ENCODE assay signal across 13 cellular contexts in the genomic region with DNA sequence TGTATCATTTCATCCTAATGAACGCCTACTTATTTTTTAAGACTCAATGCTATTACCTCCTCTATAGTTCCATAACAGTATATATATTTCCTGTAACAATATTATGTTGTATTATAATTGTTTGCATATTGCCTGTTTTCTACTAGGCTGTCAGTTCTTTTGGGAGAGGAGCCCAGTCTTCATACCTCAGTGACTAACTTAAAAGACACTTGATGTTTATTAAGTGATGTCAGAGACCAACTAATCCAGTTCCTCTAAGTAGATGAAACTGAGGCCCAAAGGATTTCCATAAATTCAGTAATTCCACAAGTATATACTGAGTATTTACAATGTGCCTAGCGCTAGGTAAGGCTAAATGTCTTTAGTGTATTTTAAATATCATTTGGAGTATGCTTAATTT. TPM values are rescaled to one million over a fixed set of nuclear protein-coding genes. Genes with fewer than 3 reads are reported as not detected.
DNase-seq lines count a peak whose midpoint lies in the region; TF ChIP-seq lines count a peak whose summit lies in the region.
"Had no signal": no experiment of that assay in that cellular context is flagged by ENCODE, and none has a peak within 500 bp of the region (broad histone marks: within the 10 kb centered on the region; RNA-seq: fewer than 3 reads in every experiment).

No MANE protein-coding gene starts in this region.

- no peaks in the 10 kb centered on the region for H3K36me3 ChIP-seq in OCI-LY1 (ENCODE audit: insufficient read depth, low read length)
- H3K36me3 ChIP-seq: ascending aorta, Peyer's patch had no signal

- peaks cover 6% of the 10 kb centered on the region for H3K36me3 Mint-ChIP-seq in activated CD4-positive, alpha-beta T cell treated with anti-CD3 and anti-CD28 coated beads, Interleukin-2, amount 10 ng/mL, durations not matched to agents 7 days and 5 days (ENCODE audit: low read depth)
- no peaks in the 10 kb centered on the region for H3K36me3 Mint-ChIP-seq in activated CD4-positive, alpha-beta T cell treated with anti-CD3 and anti-CD28 coated beads, Interleukin-2, amount 10 ng/mL, durations not matched to agents 24 days and 14 days (ENCODE audit: low read depth)

- CTCF ChIA-PET in activated CD4-positive, alpha-beta T cell treated with anti-CD3 and anti-CD28 coated beads, Interleukin-2, amount 10 ng/mL, durations not matched to agents 7 days and 5 days (lab: Charles Lee): interaction anchor here (1.2 to 1.5 kb wide), 2 partner anchors 14 to 61 kb away, joined by 3 read pairs; no protein-coding TSS in a partner anchor

- no peaks in the 10 kb centered on the region for H3K9me2 ChIP-seq in OCI-LY1 (ENCODE audit: low read depth, low read length)

- no peaks in the 10 kb centered on the region for H3K9me3 Mint-ChIP-seq in activated CD4-positive, alpha-beta T cell treated with anti-CD3 and anti-CD28 coated beads, Interleukin-2, amount 10 ng/mL, durations not matched to agents 7 days and 5 days
- no peaks in the 10 kb centered on the region for H3K9me3 Mint-ChIP-seq in activated CD4-positive, alpha-beta T cell treated with anti-CD3 and anti-CD28 coated beads, Interleukin-2, amount 10 ng/mL, durations not matched to agents 24 days and 14 days
- H3K9me3 Mint-ChIP-seq: activated T-cell treated with anti-CD3 and anti-CD28 coated beads, Interleukin-2, amount 50 U/mL, for 4 hours had no signal

- H2AFZ ChIP-seq in OCI-LY1 (ENCODE audit: low read length): no peak overlapping the region

- peak overlapping the region; percentile 93 for H3K27ac Mint-ChIP-seq in activated CD4-positive, alpha-beta T cell treated with anti-CD3 and anti-CD28 coated beads, Interleukin-2, amount 10 ng/mL, durations not matched to agents 7 days and 5 days
- H3K27ac Mint-ChIP-seq in activated CD4-positive, alpha-beta T cell treated with anti-CD3 and anti-CD28 coated beads, Interleukin-2, amount 10 ng/mL, durations not matched to agents 24 days and 14 days: no peak overlapping the region

- H4K20me1 ChIP-seq in OCI-LY1 (ENCODE audit: insufficient read depth, low read length): no peaks in the 10 kb centered on the region

- no peaks in the 10 kb centered on the region for H3K27me3 Mint-ChIP-seq in activated CD4-positive, alpha-beta T cell treated with anti-CD3 and anti-CD28 coated beads, Interleukin-2, amount 10 ng/mL, durations not matched to agents 7 days and 5 days
- H3K27me3 Mint-ChIP-seq in activated CD4-positive, alpha-beta T cell treated with anti-CD3 and anti-CD28 coated beads, Interleukin-2, amount 10 ng/mL, durations not matched to agents 24 days and 14 days: no peaks in the 10 kb centered on the region

- peak overlapping the region; percentile 71 for H3K27ac ChIP-seq in OCI-LY1 (ENCODE audit: low read depth, low read length, poor library complexity, severe bottlenecking)
- H3K27ac ChIP-seq: ascending aorta had no signal

- H3K79me2 ChIP-seq in OCI-LY1 (ENCODE audit: insufficient read depth, low read length): no peaks in the 10 kb centered on the region

- intact Hi-C loops in activated CD4-positive, alpha-beta T cell treated with anti-CD3 and anti-CD28 coated beads, Interleukin-2, amount 10 ng/mL, durations not matched to agents 24 days and 14 days (cut with micrococcal nuclease): no loop called here

- H3K4me1 ChIP-seq in OCI-LY1 (ENCODE audit: insufficient read depth, low read length, severe bottlenecking): peaks cover 35% of the 10 kb centered on the region

- H3K4me2 ChIP-seq in OCI-LY1 (ENCODE audit: low read length): no peak overlapping the region
- H3K4me2 ChIP-seq: smooth muscle cell had no signal

- no peak overlapping the region for H3K9ac ChIP-seq in OCI-LY1 (ENCODE audit: low read length)

- H3K27me3 ChIP-seq in OCI-LY1 (ENCODE audit: insufficient read depth, low read length): no peaks in the 10 kb centered on the region
- H3K27me3 ChIP-seq: ascending aorta, Peyer's patch had no signal

- POLR2A ChIA-PET in activated CD4-positive, alpha-beta T cell treated with anti-CD3 and anti-CD28 coated beads, Interleukin-2, amount 10 ng/mL, durations not matched to agents 7 days and 5 days (lab: Charles Lee): no interaction called here

- H3K9me3 ChIP-seq in OCI-LY1 (ENCODE audit: low read length): no peaks in the 10 kb centered on the region
- H3K9me3 ChIP-seq: ascending aorta, Peyer's patch had no signal

- H3K4me1 Mint-ChIP-seq in activated CD4-positive, alpha-beta T cell treated with anti-CD3 and anti-CD28 coated beads, Interleukin-2, amount 10 ng/mL, durations not matched to agents 7 days and 5 days: peaks cover 78% of the 10 kb centered on the region
- peaks cover 55% of the 10 kb centered on the region for H3K4me1 Mint-ChIP-seq in activated CD4-positive, alpha-beta T cell treated with anti-CD3 and anti-CD28 coated beads, Interleukin-2, amount 10 ng/mL, durations not matched to agents 24 days and 14 days

- H3K4me3 Mint-ChIP-seq in activated CD4-positive, alpha-beta T cell treated with anti-CD3 and anti-CD28 coated beads, Interleukin-2, amount 10 ng/mL, durations not matched to agents 7 days and 5 days: no peak overlapping the region
- H3K4me3 Mint-ChIP-seq in activated CD4-positive, alpha-beta T cell treated with anti-CD3 and anti-CD28 coated beads, Interleukin-2, amount 10 ng/mL, durations not matched to agents 24 days and 14 days: no peak overlapping the region

- TF ChIP-seq CTCF in OCI-LY1 (IDR thresholded peaks at IDR 0.05; ENCODE audit: low read length) (no peak), epithelial cell of esophagus (IDR thresholded peaks at IDR 0.05; ENCODE audit: insufficient read depth, low read depth, low read length, missing control alignments) (no peak)

- no peak overlapping the region for H3K4me3 ChIP-seq in OCI-LY1 (ENCODE audit: low read depth, low read length, poor library complexity, severe bottlenecking)
- no peak overlapping the region for H3K4me3 ChIP-seq in epithelial cell of esophagus (ENCODE audit: low read length)
- H3K4me3 ChIP-seq: ascending aorta, Peyer's patch, smooth muscle cell had no signal

- DNase-seq in activated CD4-positive, alpha-beta T cell treated with anti-CD3 and anti-CD28 coated beads, Interleukin-2, amount 10 ng/mL, durations not matched to agents 7 days and 5 days: no peak
- no peak for DNase-seq in activated CD4-positive, alpha-beta T cell treated with anti-CD3 and anti-CD28 coated beads, Interleukin-2, amount 10 ng/mL, durations not matched to agents 24 days and 14 days
- peak; percentile 74 for DNase-seq in epithelial cell of esophagus (ENCODE audit: low read depth)
- peak; percentile 53 for DNase-seq in renal cortical epithelial cell (ENCODE audit: low read depth)
- DNase-seq in NK-92 (lab: John Stamatoyannopoulos, UW; ENCODE audit: unreplicated experiment): no peak
- DNase-seq in SIG-M5 treated with dmso at 0.1 percent for 504 hours (lab: John Stamatoyannopoulos, UW; ENCODE audit: unreplicated experiment): no peak
- no peak for DNase-seq in stimulated activated naive CD4-positive, alpha-beta T cell (lab: John Stamatoyannopoulos, UW)
- DNase-seq: activated T-cell treated with anti-CD3 and anti-CD28 coated beads, Interleukin-2, amount 50 U/mL, for 4 hours; Peyer's patch; T-helper 2 cell had no signal

- H3F3A ChIP-seq in OCI-LY1 (ENCODE audit: insufficient read depth, low read length): no peaks in the 10 kb centered on the region

RNA-seq across cellular contexts. Expression of gene AAK1, which starts 48.9 kb away (rescaled TPM):
- total RNA-seq in activated CD4-positive, alpha-beta T cell treated with anti-CD3 and anti-CD28 coated beads, Interleukin-2, amount 10 ng/mL, durations not matched to agents 7 days and 5 days: 100 to 1,000 TPM; 119 to 121 TPM
- total RNA-seq in activated CD4-positive, alpha-beta T cell treated with anti-CD3 and anti-CD28 coated beads, Interleukin-2, amount 10 ng/mL, durations not matched to agents 24 days and 14 days: 81.7 and 86.0 TPM in 2 replicates
- total RNA-seq in renal cortical epithelial cell: 12.9 and 70.6 TPM in 2 replicates

RNA-seq across cellular contexts. Expression of gene ANXA4, which starts 49.5 kb away (rescaled TPM):
- 10 to 100 TPM; 70.6 to 75.9 TPM for total RNA-seq in activated CD4-positive, alpha-beta T cell treated with anti-CD3 and anti-CD28 coated beads, Interleukin-2, amount 10 ng/mL, durations not matched to agents 7 days and 5 days
- 47.4 and 49.0 TPM in 2 replicates for total RNA-seq in activated CD4-positive, alpha-beta T cell treated with anti-CD3 and anti-CD28 coated beads, Interleukin-2, amount 10 ng/mL, durations not matched to agents 24 days and 14 days
- total RNA-seq in renal cortical epithelial cell: 78.7 and 424 TPM in 2 replicates

Comparison
In these comparisons a context has a peak if more than half of its experiments do, and no peak if none do; other contexts are left out.
1. DNase-seq: peak in epithelial cell of esophagus (single experiment) and renal cortical epithelial cell (single experiment); none in activated CD4-positive, alpha-beta T cell treated with anti-CD3 and anti-CD28 coated beads, Interleukin-2, amount 10 ng/mL, durations not matched to agents 7 days and 5 days (single experiment), activated CD4-positive, alpha-beta T cell treated with anti-CD3 and anti-CD28 coated beads, Interleukin-2, amount 10 ng/mL, durations not matched to agents 24 days and 14 days (single experiment), NK-92 (single experiment), SIG-M5 treated with dmso at 0.1 percent for 504 hours (single experiment) and stimulated activated naive CD4-positive, alpha-beta T cell (0 of 6).